Comparison of ENCODE assay signal across 1 cellular context in the genomic region with DNA sequence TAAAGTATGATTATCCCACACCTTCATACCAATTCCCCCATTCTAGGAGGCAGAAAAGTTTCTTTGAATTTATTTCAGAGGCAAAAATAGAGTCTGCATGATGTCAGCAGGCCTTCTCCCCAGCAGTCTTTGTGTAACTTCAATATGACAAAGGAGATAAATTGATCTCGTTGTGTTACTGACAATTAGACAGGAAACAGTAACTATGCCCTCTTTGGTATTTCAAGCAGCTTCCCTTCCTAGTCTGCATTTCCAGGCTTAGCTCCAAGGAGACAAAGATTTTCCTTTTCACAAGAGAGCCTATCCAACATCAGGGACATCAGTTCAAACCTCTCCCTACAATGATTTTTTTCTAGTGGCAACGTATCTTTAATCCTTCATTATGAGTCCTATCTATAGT.
TF ChIP-seq lines count a peak whose summit lies in the region.

No MANE protein-coding gene starts in this region.

TF ChIP-seq in H1, 55 proteins besides CTCF, POLR2A, EP300 and RAD21:
- TF ChIP-seq EGR1 (IDR thresholded peaks at IDR 0.05; ENCODE audit: borderline replicate concordance, low read depth, low read length) (no peak), JUN (IDR thresholded peaks at IDR 0.05; ENCODE audit: low read depth, low read length) (no peak), MAFK (IDR thresholded peaks at IDR 0.05; ENCODE audit: low read depth, low read length) (no peak), PHF8 (conservative IDR thresholded peaks at IDR 0.05; ENCODE audit: low read depth, low read length) (no peak), KDM5A (IDR thresholded peaks at IDR 0.05; ENCODE audit: low read length) (no peak), GTF2F1 (IDR thresholded peaks at IDR 0.05; ENCODE audit: borderline replicate concordance, low read depth, low read length) (no peak), CHD1 (IDR thresholded peaks at IDR 0.05; ENCODE audit: low read depth, low read length) (no peak), ATF3 (IDR thresholded peaks at IDR 0.05; ENCODE audit: insufficient read depth, low read depth, low read length) (no peak), BCL11A (IDR thresholded peaks at IDR 0.05; ENCODE audit: low read depth in 2 of 2, low read length in 2 of 2) (no peak), CHD2 (IDR thresholded peaks at IDR 0.05; ENCODE audit: low read length) (no peak), RFX5 (IDR thresholded peaks at IDR 0.05; ENCODE audit: borderline replicate concordance, low read depth, low read length) (no peak), CBX8 (IDR thresholded peaks at IDR 0.05; ENCODE audit: borderline replicate concordance, low read depth, low read length) (no peak), CREB1 (IDR thresholded peaks at IDR 0.05) (no peak), SUZ12 (IDR thresholded peaks at IDR 0.05; ENCODE audit: low read length) (no peak), TCF12 (IDR thresholded peaks at IDR 0.05; ENCODE audit: low read depth, low read length) (no peak), YY1 (IDR thresholded peaks at IDR 0.05; ENCODE audit: low read depth, low read length) (no peak), GABPA (IDR thresholded peaks at IDR 0.05; ENCODE audit: borderline replicate concordance, insufficient read depth, low read length) (no peak), SRF (IDR thresholded peaks at IDR 0.05; ENCODE audit: low read depth, low read length) (no peak)
- TF ChIP-seq, protein P1, sequence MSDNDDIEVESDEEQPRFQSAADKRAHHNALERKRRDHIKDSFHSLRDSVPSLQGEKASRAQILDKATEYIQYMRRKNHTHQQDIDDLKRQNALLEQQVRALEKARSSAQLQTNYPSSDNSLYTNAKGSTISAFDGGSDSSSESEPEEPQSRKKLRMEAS (IDR thresholded peaks at IDR 0.05), result no peak
